Comparison of ENCODE assay signal across 11 cellular contexts in genomic region chr1:27863552-27863943, GRCh38. TPM values are rescaled to one million over a fixed set of nuclear protein-coding genes. Genes with fewer than 3 reads are reported as not detected.
DNase-seq lines count a peak whose midpoint lies in the region; ATAC-seq and TF ChIP-seq lines count a peak whose summit lies in the region.
"Had no signal": no experiment of that assay in that cellular context is flagged by ENCODE, and none has a peak within 500 bp of the region (broad histone marks: within the 10 kb centered on the region; RNA-seq: fewer than 3 reads in every experiment).

No MANE protein-coding gene starts in this region.

- H3K27me3 Mint-ChIP-seq in activated B cell treated with CpG ODN at 0.5 μM for 24 hours = no peaks in the 10 kb centered on the region

- peaks cover 3% of the 10 kb centered on the region for H3F3A ChIP-seq in SK-N-SH (replicated peaks; ENCODE audit: insufficient read depth)

- peak overlapping the region; percentile 33 for H3K4me3 Mint-ChIP-seq in activated B cell treated with CpG ODN at 0.5 μM for 24 hours

- H3K9ac ChIP-seq in SK-N-SH (peak overlapping the region; percentile 52), stomach smooth muscle (ENCODE audit: low read length in 2 of 2) (no peak overlapping the region)

- no peak for TF ChIP-seq CTCF in SK-N-SH (IDR thresholded peaks at IDR 0.05)
- TF ChIP-seq CTCF in activated B cell treated with CpG ODN at 0.5 μM for 24 hours (IDR thresholded peaks at IDR 0.05) = no peak
- no peak for TF ChIP-seq CTCF in left lung (IDR thresholded peaks at IDR 0.05)
- no peak for TF ChIP-seq CTCF in ovary (IDR thresholded peaks at IDR 0.05)

- no peaks in the 10 kb centered on the region for H4K20me1 ChIP-seq in SK-N-SH (ENCODE audit: insufficient read depth)

- intact Hi-C loops in activated B cell treated with CpG ODN at 0.5 μM for 24 hours (cut with micrococcal nuclease) (loop anchor here (1.0 kb wide), 2 partner anchors 12 to 28 kb away; no protein-coding TSS in a partner anchor), left lung (cut with DNase I) (no loop called here), ovary (cut with DNase I) (loop anchor here in 1 of 4 donors (10.0 kb wide), 1 partner anchor 111 kb away; no protein-coding TSS in a partner anchor)

- H3K4me2 ChIP-seq in SK-N-SH = peak overlapping the region; percentile 39

- H3K27me3 ChIP-seq in SK-N-SH (ENCODE audit: insufficient read depth) (no peaks in the 10 kb centered on the region), left lung (no peaks in the 10 kb centered on the region), stomach smooth muscle (ENCODE audit: control insufficient read depth in 1 of 2, insufficient read depth in 2 of 2, low read length in 2 of 2) (no peaks in the 10 kb centered on the region), ovary (no peaks in the 10 kb centered on the region)

- 80% methylated on average over 1 of the region's 1 CpG for WGBS in SK-N-SH (ENCODE audit: low lambda C conversion rate)
- 83 to 100% (median 91%) methylated on average over 1 of the region's 1 CpG for WGBS in ovary, 3 donors

- peak overlapping the region in 1 of 2 experiments; percentile 86; a peak in 2 of 4 replicates for H3K27ac ChIP-seq in SK-N-SH (ENCODE audit: low read depth in 2 of 2, low read length in 1 of 2)
- H3K27ac ChIP-seq in left lung = peak overlapping the region; percentile 79 to 96
- peak overlapping the region; percentile 6 for H3K27ac ChIP-seq in stomach smooth muscle (ENCODE audit: low read length)
- H3K27ac ChIP-seq in ovary = no peak overlapping the region

- ATAC-seq in SK-N-SH treated with all-trans-retinoic acid at 6 μM for 48 hours (no peak), activated B cell treated with CpG ODN at 0.5 μM for 24 hours (ENCODE audit: low read depth) (peak; percentile 14), left lung (peak; percentile 61), GM21360 (IDR thresholded peaks at IDR 0.05; ENCODE audit: unreplicated experiment) (no peak)

- TF ChIP-seq POLR2A in ovary (IDR thresholded peaks at IDR 0.05) = no peak

- CTCF ChIA-PET in SK-N-SH (lab: Yijun Ruan, JAX) (interaction anchor here (1.5 kb wide), 1 partner anchor 138 kb away, joined by 3 read pairs; the partner anchor contains the start of gene FAM76A), activated B cell treated with CpG ODN at 0.5 μM for 24 hours (lab: Charles Lee) (interaction anchor here (1.3 kb wide), 1 partner anchor 28 kb away, joined by 3 read pairs; no protein-coding TSS in a partner anchor)

- no peak for TF ChIP-seq EP300 in SK-N-SH (IDR thresholded peaks at IDR 0.05; ENCODE audit: borderline replicate concordance in 1 of 2, low read depth in 1 of 2, low read length in 1 of 2)
- no peak for TF ChIP-seq EP300 in ovary (IDR thresholded peaks at IDR 0.05)

- no peaks in the 10 kb centered on the region for H3K9me3 Mint-ChIP-seq in activated B cell treated with CpG ODN at 0.5 μM for 24 hours

- no peak for DNase-seq in SK-N-SH
- no peak for DNase-seq in activated B cell treated with CpG ODN at 0.5 μM for 24 hours
- DNase-seq in left lung = peak in 1 of 2 donors; percentile 73
- no peak for DNase-seq in ovary
- no peak for DNase-seq in HK-2 (ENCODE audit: unreplicated experiment)
- DNase-seq: central memory CD4-positive, alpha-beta T cell; NCI-H1092; SHP77 treated with DMSO at 0.1 percent for 48 hours had no signal

- H3K4me3 ChIP-seq in SK-N-SH (ENCODE audit: low read depth in 2 of 2, low read length in 1 of 2) = no peak overlapping the region
- H3K4me3 ChIP-seq in left lung = no peak overlapping the region
- H3K4me3 ChIP-seq in stomach smooth muscle (ENCODE audit: low read length in 2 of 2) = no peak overlapping the region
- H3K4me3 ChIP-seq in ovary = no peak overlapping the region

- H3K4me1 ChIP-seq in SK-N-SH (ENCODE audit: control insufficient read depth in 1 of 2, insufficient read depth in 2 of 2, low read depth in 1 of 2, low read length in 1 of 2) (peaks cover 1 to 12% of the 10 kb centered on the region in 2 experiments; a peak in 3 of 4 replicates), left lung (peaks cover under 1 to 64% of the 10 kb centered on the region in 2 donors), stomach smooth muscle (ENCODE audit: control insufficient read depth, insufficient read depth, low read length) (no peaks in the 10 kb centered on the region), ovary (ENCODE audit: insufficient read depth) (no peaks in the 10 kb centered on the region)

- peaks cover 62% of the 10 kb centered on the region for H3K4me1 Mint-ChIP-seq in activated B cell treated with CpG ODN at 0.5 μM for 24 hours

- no peak for TF ChIP-seq RAD21 in SK-N-SH (IDR thresholded peaks at IDR 0.05; ENCODE audit: low read length)

- H3K9me3 ChIP-seq in SK-N-SH (no peaks in the 10 kb centered on the region), left lung (no peaks in the 10 kb centered on the region), stomach smooth muscle (ENCODE audit: control insufficient read depth in 2 of 2, low read length in 2 of 2) (no peaks in the 10 kb centered on the region), ovary (no peaks in the 10 kb centered on the region)

- H3K36me3 ChIP-seq in SK-N-SH (replicated peaks in 1 of 2; ENCODE audit: control insufficient read depth in 1 of 2, insufficient read depth in 2 of 2, low read length in 1 of 2) = no peaks in the 10 kb centered on the region
- no peaks in the 10 kb centered on the region for H3K36me3 ChIP-seq in left lung
- no peaks in the 10 kb centered on the region for H3K36me3 ChIP-seq in stomach smooth muscle (ENCODE audit: control insufficient read depth in 2 of 2, insufficient read depth in 2 of 2, low read length in 2 of 2)
- H3K36me3 ChIP-seq in ovary = no peaks in the 10 kb centered on the region

- no peaks in the 10 kb centered on the region for H3K9me2 ChIP-seq in SK-N-SH

- no peaks in the 10 kb centered on the region for H3K79me2 ChIP-seq in SK-N-SH (ENCODE audit: insufficient read depth)

- POLR2A ChIA-PET in SK-N-SH (lab: Yijun Ruan, JAX) (interaction anchor here (0.7 kb wide), 1 partner anchor 9 kb away, joined by 5 read pairs; the partner anchor contains the start of gene THEMIS2), activated B cell treated with CpG ODN at 0.5 μM for 24 hours (lab: Charles Lee) (interaction anchor here (0.6 to 2.5 kb wide), 9 partner anchors 11 to 780 kb away, joined by 3 to 44 read pairs (median 3); partner anchors contain the start of genes EYA3, PPP1R8, STX12 and THEMIS2)

- H3K27ac Mint-ChIP-seq in activated B cell treated with CpG ODN at 0.5 μM for 24 hours = peak overlapping the region; percentile 89

- H2AFZ ChIP-seq in SK-N-SH (ENCODE audit: low read depth) = peak overlapping the region; percentile 50; the same call in 1 of the 2 replicates

- no peaks in the 10 kb centered on the region for H3K36me3 Mint-ChIP-seq in activated B cell treated with CpG ODN at 0.5 μM for 24 hours (ENCODE audit: low read depth)

TF ChIP-seq in SK-N-SH, 30 proteins besides CTCF, POLR2A, EP300 and RAD21 (continues in another document):
- no peak for TF ChIP-seq NFIC (IDR thresholded peaks at IDR 0.05; ENCODE audit: borderline replicate concordance)
- no peak for TF ChIP-seq CHD2 (IDR thresholded peaks at IDR 0.05; ENCODE audit: low read length, partially characterized antibody)

TF ChIP-seq in SK-N-SH treated with all-trans-retinoic acid at 6 μM for 48 hours, 23 proteins besides CTCF, POLR2A, EP300 and RAD21 (continues in another document):
- no peak for TF ChIP-seq ESRRG (CRISPR knock-in tag; IDR thresholded peaks at IDR 0.05)
- no peak for TF ChIP-seq CSDC2 (CRISPR knock-in tag; IDR thresholded peaks at IDR 0.05)
- no peak for TF ChIP-seq ZNF8 (CRISPR knock-in tag; IDR thresholded peaks at IDR 0.05)
- TF ChIP-seq PATZ1 (CRISPR knock-in tag; IDR thresholded peaks at IDR 0.05; ENCODE audit: borderline replicate concordance) = no peak
- TF ChIP-seq TOX (CRISPR knock-in tag; IDR thresholded peaks at IDR 0.05; ENCODE audit: borderline replicate concordance) = no peak
- TF ChIP-seq BACH2 (CRISPR knock-in tag; IDR thresholded peaks at IDR 0.05; ENCODE audit: borderline replicate concordance) = no peak

RNA-seq across cellular contexts. Expression of gene THEMIS2, which starts 8.8 kb away (rescaled TPM):
- 4.1 and 4.9 TPM in 2 replicates for polyA plus RNA-seq in SK-N-SH (2012; rRNA removed)
- polyA plus RNA-seq in SK-N-SH (2012; cell fraction: cytosol; rRNA removed) = 2.2 and 3.0 TPM in 2 replicates
- 5.5 and 6.4 TPM in 2 replicates for polyA plus RNA-seq in SK-N-SH (2012; cell fraction: nucleus; rRNA removed)
- 56.1 and 78.6 TPM in 2 replicates for total RNA-seq in activated B cell treated with CpG ODN at 0.5 μM for 24 hours
- total RNA-seq in left lung = 100 to 1,000 TPM in 1 of 2 donors, 10 to 100 TPM in 1; 33.7 to 110 TPM
- 10 to 100 TPM in 2 of 7 donors, 1 to 10 TPM in 5; 2.7 to 14.0 (median 7.8) TPM for total RNA-seq in ovary
- 10 to 100 TPM in 1 of 2 donors, 1 to 10 TPM in 1; 3.9 to 16.9 TPM for polyA plus RNA-seq in ovary

RNA-seq across cellular contexts. Expression of gene PPP1R8, which starts 33.0 kb away (rescaled TPM):
- polyA plus RNA-seq in SK-N-SH (2012; rRNA removed) = 41.8 and 55.4 TPM in 2 replicates
- polyA plus RNA-seq in SK-N-SH (2012; cell fraction: cytosol; rRNA removed) = 46.2 and 58.1 TPM in 2 replicates
- polyA plus RNA-seq in SK-N-SH (2012; cell fraction: nucleus; rRNA removed) = 15.8 and 32.2 TPM in 2 replicates
- total RNA-seq in activated B cell treated with CpG ODN at 0.5 μM for 24 hours = 48.3 and 52.0 TPM in 2 replicates
- total RNA-seq in left lung = 10 to 100 TPM; 31.1 to 34.4 TPM
- 10 to 100 TPM; 24.9 to 49.0 (median 37.9) TPM for total RNA-seq in ovary
- 10 to 100 TPM; 33.8 to 37.4 TPM for polyA plus RNA-seq in ovary

RNA-seq across cellular contexts. Expression of gene RPA2, which starts 50.8 kb away (rescaled TPM):
- polyA plus RNA-seq in SK-N-SH (2012; rRNA removed) (39.8 and 39.9 TPM in 2 replicates), ovary (10 to 100 TPM; 44.3 to 93.1 TPM)
- 39.9 and 41.1 TPM in 2 replicates for polyA plus RNA-seq in SK-N-SH (2012; cell fraction: cytosol; rRNA removed)
- 14.9 and 26.1 TPM in 2 replicates for polyA plus RNA-seq in SK-N-SH (2012; cell fraction: nucleus; rRNA removed)
- total RNA-seq in activated B cell treated with CpG ODN at 0.5 μM for 24 hours (53.7 and 55.1 TPM in 2 replicates), left lung (10 to 100 TPM; 21.1 to 29.8 TPM), ovary (10 to 100 TPM; 24.8 to 54.6 (median 36.6) TPM)

Comparison
In these comparisons a context has a peak if more than half of its experiments do, and no peak if none do; other contexts are left out.
1. H3K27ac ChIP-seq: peak in left lung (2 of 2) and stomach smooth muscle (single experiment); none in ovary (0 of 2).
2. ATAC-seq: peak in activated B cell treated with CpG ODN at 0.5 μM for 24 hours (single experiment) and left lung (single experiment); none in SK-N-SH treated with all-trans-retinoic acid at 6 μM for 48 hours (single experiment) and GM21360 (single experiment).